Comparison of ENCODE assay signal across 11 cellular contexts in the genomic region with DNA sequence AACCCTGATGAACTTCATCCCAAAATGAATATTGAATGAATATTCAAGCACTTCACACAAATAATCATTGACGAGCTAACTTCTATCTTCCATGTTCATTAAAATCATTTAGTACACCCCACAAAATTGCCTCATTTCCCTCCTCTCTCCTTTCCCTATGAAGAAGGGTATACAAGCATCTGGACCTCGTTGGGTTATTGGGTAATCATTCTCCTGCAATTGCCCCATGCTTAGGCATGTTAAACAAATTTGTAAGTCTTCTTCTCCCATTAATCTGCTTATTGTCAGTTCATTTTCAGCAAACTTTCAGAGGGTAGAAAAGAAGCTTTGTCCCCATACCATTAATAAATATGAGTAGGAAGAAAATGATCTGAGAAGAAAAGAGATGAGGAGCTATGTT. TPM values are rescaled to one million over a fixed set of nuclear protein-coding genes. Genes with fewer than 3 reads are reported as not detected.
"Had no signal": no experiment of that assay in that cellular context is flagged by ENCODE, and none has a peak within 500 bp of the region (broad histone marks: within the 10 kb centered on the region; RNA-seq: fewer than 3 reads in every experiment).

No MANE protein-coding gene starts in this region.

- DNase-seq: H9, HCEC 1CT, HFFc6, IMR-90, KG1 had no signal

- H2AFZ ChIP-seq: GM23338 had no signal

- H3K27ac ChIP-seq: HL-60 had no signal

- H3K4me3 ChIP-seq: GM23338, K562 had no signal

- H3K4me2 ChIP-seq: GM23338 had no signal

- ATAC-seq: GM23338, K562 had no signal

- H3K27ac Mint-ChIP-seq: GM23338, H9, HFFc6 had no signal

- FAIRE-seq: H1, H54, K562 had no signal

- H3K4me3 Mint-ChIP-seq: GM23338, H9, HFFc6 had no signal

- H3K9me3 Mint-ChIP-seq: GM23338, H9 had no signal

- H3K4me1 Mint-ChIP-seq: H9 had no signal

RNA-seq across cellular contexts. Expression of gene PRKN, which starts 27.6 kb away (rescaled TPM):
- total RNA-seq: HT1080 had no signal

RNA-seq across cellular contexts. Expression of gene PACRG, which starts 27.8 kb away (rescaled TPM):
- total RNA-seq: HFFc6, HT1080, IMR-90, K562 had no signal
- polyA plus RNA-seq: IMR-90 had no signal
